10 cellular contexts compared by ENCODE assay signal in genomic region chr15:31484369-31484951, GRCh38.
DNase-seq lines count a peak whose midpoint lies in the region; ATAC-seq and TF ChIP-seq lines count a peak whose summit lies in the region.
"Had no signal": no experiment of that assay in that cellular context is flagged by ENCODE, and none has a peak within 500 bp of the region (broad histone marks: within the 10 kb centered on the region; RNA-seq: fewer than 3 reads in every experiment).

No MANE protein-coding gene starts in this region.

- no peak for ATAC-seq in activated T-cell treated with anti-CD3 and anti-CD28 coated beads, Interleukin-2, amount 50 U/mL, for 4 hours
- no peak for ATAC-seq in HG03139 (IDR thresholded peaks at IDR 0.05; ENCODE audit: unreplicated experiment)
- ATAC-seq: heart right ventricle, left ventricle myocardium superior had no signal

- no peak for TF ChIP-seq CTCF in mesothelial cell of epicardium (IDR thresholded peaks at IDR 0.05; ENCODE audit: unreplicated experiment)

- WGBS in thymus, result 98% methylated on average over 44 of the region's 44 CpGs

- H3K4me3 ChIP-seq in thymus (ENCODE audit: low read length), result no peak overlapping the region

- peaks cover 33% of the 10 kb centered on the region for H3K4me1 ChIP-seq in thymus (ENCODE audit: control insufficient read depth, insufficient read depth, low read length)

- H3K9me3 ChIP-seq in thymus (ENCODE audit: control insufficient read depth), result peaks cover 7% of the 10 kb centered on the region
- H3K9me3 ChIP-seq: heart right ventricle had no signal

- no peaks in the 10 kb centered on the region for H3K36me3 ChIP-seq in thymus (ENCODE audit: control insufficient read depth, insufficient read depth)
- H3K36me3 ChIP-seq: heart right ventricle had no signal

- peaks cover 5% of the 10 kb centered on the region for H3K27me3 Mint-ChIP-seq in activated T-cell treated with anti-CD3 and anti-CD28 coated beads, Interleukin-2, amount 50 U/mL, for 4 hours (ENCODE audit: low read depth)
- no peaks in the 10 kb centered on the region for H3K27me3 Mint-ChIP-seq in activated naive CD8-positive, alpha-beta T cell treated with anti-CD3 and anti-CD28 coated beads for 36 hours
- peaks cover 71% of the 10 kb centered on the region for H3K27me3 Mint-ChIP-seq in mesothelial cell of epicardium (ENCODE audit: low read depth)

- no peak for DNase-seq in activated T-cell treated with anti-CD3 and anti-CD28 coated beads, Interleukin-2, amount 50 U/mL, for 4 hours
- no peak for DNase-seq in activated T-cell treated with anti-CD3 and anti-CD28 coated beads, Interleukin-2, amount 50 U/mL, for 48 hours
- DNase-seq in activated naive CD8-positive, alpha-beta T cell treated with anti-CD3 and anti-CD28 coated beads for 36 hours, result no peak
- DNase-seq in mesothelial cell of epicardium (ENCODE audit: low spot score in 2 of 2, unreplicated experiment in 2 of 2) (peak in 1 of 2 experiments; percentile 34), retina (no peak), NCI-H524 (lab: John Stamatoyannopoulos, UW) (no peak)
- DNase-seq: heart right ventricle, left ventricle myocardium superior had no signal

- H3K27me3 ChIP-seq in thymus (ENCODE audit: control insufficient read depth, insufficient read depth), result peaks cover 27% of the 10 kb centered on the region

- H3K36me3 Mint-ChIP-seq in activated T-cell treated with anti-CD3 and anti-CD28 coated beads, Interleukin-2, amount 50 U/mL, for 4 hours (ENCODE audit: insufficient read depth), result no peaks in the 10 kb centered on the region
- peaks cover 26% of the 10 kb centered on the region for H3K36me3 Mint-ChIP-seq in activated naive CD8-positive, alpha-beta T cell treated with anti-CD3 and anti-CD28 coated beads for 36 hours
- peaks cover 4% of the 10 kb centered on the region for H3K36me3 Mint-ChIP-seq in mesothelial cell of epicardium

- H3K4me3 Mint-ChIP-seq in activated T-cell treated with anti-CD3 and anti-CD28 coated beads, Interleukin-2, amount 50 U/mL, for 4 hours, result peak overlapping the region; percentile 80
- peak overlapping the region; percentile 86 for H3K4me3 Mint-ChIP-seq in activated naive CD8-positive, alpha-beta T cell treated with anti-CD3 and anti-CD28 coated beads for 36 hours
- H3K4me3 Mint-ChIP-seq in mesothelial cell of epicardium, result peak overlapping the region; percentile 51

- H3K9me3 Mint-ChIP-seq in activated T-cell treated with anti-CD3 and anti-CD28 coated beads, Interleukin-2, amount 50 U/mL, for 4 hours, result no peaks in the 10 kb centered on the region
- no peaks in the 10 kb centered on the region for H3K9me3 Mint-ChIP-seq in activated naive CD8-positive, alpha-beta T cell treated with anti-CD3 and anti-CD28 coated beads for 36 hours
- H3K9me3 Mint-ChIP-seq in mesothelial cell of epicardium, result peaks cover 5% of the 10 kb centered on the region

- H3K4me1 Mint-ChIP-seq in activated T-cell treated with anti-CD3 and anti-CD28 coated beads, Interleukin-2, amount 50 U/mL, for 4 hours (ENCODE audit: low read depth), result peaks cover 58% of the 10 kb centered on the region
- H3K4me1 Mint-ChIP-seq in activated naive CD8-positive, alpha-beta T cell treated with anti-CD3 and anti-CD28 coated beads for 36 hours, result peaks cover 65% of the 10 kb centered on the region
- no peaks in the 10 kb centered on the region for H3K4me1 Mint-ChIP-seq in mesothelial cell of epicardium

- peak overlapping the region; percentile 15 for H3K27ac ChIP-seq in thymus (ENCODE audit: low read depth)
- H3K27ac ChIP-seq: heart right ventricle had no signal

- peak overlapping the region; percentile 83 for H3K27ac Mint-ChIP-seq in activated naive CD8-positive, alpha-beta T cell treated with anti-CD3 and anti-CD28 coated beads for 36 hours
- no peak overlapping the region for H3K27ac Mint-ChIP-seq in mesothelial cell of epicardium
